Comparison of ENCODE assay signal across 8 cellular contexts in the genomic region with DNA sequence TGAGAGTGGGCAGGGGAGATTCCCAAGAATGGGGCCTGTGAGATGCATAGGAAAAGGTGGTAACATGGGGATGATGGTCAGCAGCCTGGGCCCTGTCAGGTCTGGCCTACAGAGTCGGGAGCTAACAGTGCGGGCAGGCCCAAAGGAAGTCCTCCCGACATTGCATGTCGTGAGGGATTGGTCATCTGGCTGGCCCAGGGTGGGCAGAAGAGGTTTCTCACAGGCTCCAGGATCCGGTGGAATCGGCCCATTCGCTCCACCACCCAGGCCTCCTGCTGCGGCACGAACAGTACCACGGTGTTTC. TPM values are rescaled to one million over a fixed set of nuclear protein-coding genes. Genes with fewer than 3 reads are reported as not detected.
A peak's percentile ranks its signal among the peaks of the same experiment; 100 is the strongest.
DNase-seq lines count a peak whose midpoint lies in the region; ATAC-seq and TF ChIP-seq lines count a peak whose summit lies in the region.

No MANE protein-coding gene starts in this region.

- DNase-seq in activated naive CD4-positive, alpha-beta T cell treated with anti-CD3 and anti-CD28 coated beads for 36 hours = peak; percentile 17
- no peak for DNase-seq in activated naive CD4-positive, alpha-beta T cell treated with Interleukin-2 at 50 U/mL for 16 hours
- peak; percentile 20 for DNase-seq in fibroblast of villous mesenchyme (ENCODE audit: low read depth)
- DNase-seq in prostate gland (ENCODE audit: low spot score) = no peak

- peak overlapping the region; percentile 92 for H3K4me3 ChIP-seq in fibroblast of villous mesenchyme (ENCODE audit: low read depth, low read length)
- H3K4me3 ChIP-seq in prostate gland = peak overlapping the region; percentile 49 to 54

- ATAC-seq in SK-N-SH treated with all-trans-retinoic acid at 6 μM for 48 hours (peak; percentile 55), HG03108 (IDR thresholded peaks at IDR 0.05; ENCODE audit: unreplicated experiment) (no peak), GM19023 (IDR thresholded peaks at IDR 0.05; ENCODE audit: unreplicated experiment) (no peak), HG03342 (IDR thresholded peaks at IDR 0.05; ENCODE audit: unreplicated experiment) (no peak)

- TF ChIP-seq POLR2A in prostate gland (IDR thresholded peaks at IDR 0.05) = no peak

- CTCF ChIA-PET in activated naive CD4-positive, alpha-beta T cell treated with anti-CD3 and anti-CD28 coated beads for 36 hours (lab: Charles Lee) = interaction anchor here (0.9 to 2.9 kb wide), 4 partner anchors 12 to 203 kb away, joined by 3 to 10 read pairs (median 4); partner anchors contain the start of gene ATOSB

- H3K4me1 Mint-ChIP-seq in activated naive CD4-positive, alpha-beta T cell treated with anti-CD3 and anti-CD28 coated beads for 36 hours (ENCODE audit: low read depth) = peaks cover 34% of the 10 kb centered on the region

- WGBS in prostate gland = 1% methylated on average over 10 of the region's 10 CpGs

- TF ChIP-seq CTCF in fibroblast of villous mesenchyme (IDR thresholded peaks at IDR 0.05; ENCODE audit: insufficient read depth, low read depth, low read length) = no peak
- TF ChIP-seq CTCF in prostate gland (IDR thresholded peaks at IDR 0.05) = no peak

- peak overlapping the region; percentile 76 to 79 for H3K27ac ChIP-seq in prostate gland

- no peaks in the 10 kb centered on the region for H3K27me3 Mint-ChIP-seq in activated naive CD4-positive, alpha-beta T cell treated with anti-CD3 and anti-CD28 coated beads for 36 hours (ENCODE audit: low read depth)

- no peaks in the 10 kb centered on the region for H3K27me3 ChIP-seq in prostate gland (replicated peaks; ENCODE audit: insufficient read depth)

- H3K4me3 Mint-ChIP-seq in activated naive CD4-positive, alpha-beta T cell treated with anti-CD3 and anti-CD28 coated beads for 36 hours = peak overlapping the region; percentile 99

- H3K36me3 ChIP-seq in prostate gland = peaks cover 13 to 20% of the 10 kb centered on the region in 2 donors

- H3K27ac Mint-ChIP-seq in activated naive CD4-positive, alpha-beta T cell treated with anti-CD3 and anti-CD28 coated beads for 36 hours = peak overlapping the region; percentile 93

- H3K9me3 Mint-ChIP-seq in activated naive CD4-positive, alpha-beta T cell treated with anti-CD3 and anti-CD28 coated beads for 36 hours = no peaks in the 10 kb centered on the region

- no peaks in the 10 kb centered on the region for H3K9me3 ChIP-seq in prostate gland

- H3K36me3 Mint-ChIP-seq in activated naive CD4-positive, alpha-beta T cell treated with anti-CD3 and anti-CD28 coated beads for 36 hours (ENCODE audit: low read depth) = peaks cover 18% of the 10 kb centered on the region

- intact Hi-C loops in activated naive CD4-positive, alpha-beta T cell treated with anti-CD3 and anti-CD28 coated beads for 36 hours (cut with micrococcal nuclease) = loop anchor here (2.0 to 5.0 kb wide), 2 partner anchors 14 to 1665 kb away; no protein-coding TSS in a partner anchor
- intact Hi-C loops in prostate gland (cut with DNase I) = no loop called here

- no peaks in the 10 kb centered on the region for H3K4me1 ChIP-seq in prostate gland (replicated peaks)

TF ChIP-seq in SK-N-SH treated with all-trans-retinoic acid at 6 μM for 48 hours, 23 proteins besides CTCF, POLR2A, EP300 and RAD21 (continues in another document):
- no peak for TF ChIP-seq BACH2 (CRISPR knock-in tag; IDR thresholded peaks at IDR 0.05; ENCODE audit: borderline replicate concordance)
- no peak for TF ChIP-seq ESRRG (CRISPR knock-in tag; IDR thresholded peaks at IDR 0.05)
- no peak for TF ChIP-seq ZFP3 (CRISPR knock-in tag; IDR thresholded peaks at IDR 0.05)
- TF ChIP-seq, protein P1, sequence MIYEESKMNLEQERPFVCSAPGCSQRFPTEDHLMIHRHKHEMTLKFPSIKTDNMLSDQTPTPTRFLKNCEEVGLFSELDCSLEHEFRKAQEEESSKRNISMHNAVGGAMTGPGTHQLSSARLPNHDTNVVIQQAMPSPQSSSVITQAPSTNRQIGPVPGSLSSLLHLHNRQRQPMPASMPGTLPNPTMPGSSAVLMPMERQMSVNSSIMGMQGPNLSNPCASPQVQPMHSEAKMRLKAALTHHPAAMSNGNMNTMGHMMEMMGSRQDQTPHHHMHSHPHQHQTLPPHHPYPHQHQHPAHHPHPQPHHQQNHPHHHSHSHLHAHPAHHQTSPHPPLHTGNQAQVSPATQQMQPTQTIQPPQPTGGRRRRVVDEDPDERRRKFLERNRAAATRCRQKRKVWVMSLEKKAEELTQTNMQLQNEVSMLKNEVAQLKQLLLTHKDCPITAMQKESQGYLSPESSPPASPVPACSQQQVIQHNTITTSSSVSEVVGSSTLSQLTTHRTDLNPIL (CRISPR knock-in tag; IDR thresholded peaks at IDR 0.05; ENCODE audit: low read depth) = no peak
- no peak for TF ChIP-seq TSHZ2 (CRISPR knock-in tag; IDR thresholded peaks at IDR 0.05)
- no peak for TF ChIP-seq ZNF565 (CRISPR knock-in tag; conservative IDR thresholded peaks at IDR 0.05; ENCODE audit: low read depth)
- no peak for TF ChIP-seq OSR1 (CRISPR knock-in tag; IDR thresholded peaks at IDR 0.05)
- no peak for TF ChIP-seq ZFP30 (CRISPR knock-in tag; IDR thresholded peaks at IDR 0.05)
- TF ChIP-seq SNAI2 (CRISPR knock-in tag; IDR thresholded peaks at IDR 0.05) = no peak
- TF ChIP-seq CSRNP3 (CRISPR knock-in tag; IDR thresholded peaks at IDR 0.05) = no peak
- TF ChIP-seq RARB (CRISPR knock-in tag; IDR thresholded peaks at IDR 0.05) = no peak
- TF ChIP-seq PPARA (CRISPR knock-in tag; IDR thresholded peaks at IDR 0.05; ENCODE audit: borderline replicate concordance) = no peak
- no peak for TF ChIP-seq ARNTL (CRISPR knock-in tag; IDR thresholded peaks at IDR 0.05; ENCODE audit: borderline replicate concordance, low read depth)
- no peak for TF ChIP-seq TCF4 (CRISPR knock-in tag; IDR thresholded peaks at IDR 0.05; ENCODE audit: borderline replicate concordance)

RNA-seq across cellular contexts. Expression of gene STOML2, which starts 0.5 kb away (rescaled TPM):
- total RNA-seq in activated naive CD4-positive, alpha-beta T cell treated with anti-CD3 and anti-CD28 coated beads for 36 hours = 100 to 1,000 TPM; 165 to 168 TPM
- total RNA-seq in fibroblast of villous mesenchyme (169 and 193 TPM in 2 replicates), prostate gland (100 to 1,000 TPM; 100 to 114 TPM)

RNA-seq across cellular contexts. Expression of gene PIGO, which starts 6.0 kb away (rescaled TPM):
- 10 to 100 TPM; 22.8 to 23.7 TPM for total RNA-seq in activated naive CD4-positive, alpha-beta T cell treated with anti-CD3 and anti-CD28 coated beads for 36 hours
- total RNA-seq in fibroblast of villous mesenchyme = 13.5 and 14.7 TPM in 2 replicates
- 10 to 100 TPM; 29.9 to 30.7 TPM for total RNA-seq in prostate gland

RNA-seq across cellular contexts. Expression of gene ATOSB, which starts 13.2 kb away (rescaled TPM):
- 1 to 10 TPM; 3.4 to 3.7 TPM for total RNA-seq in activated naive CD4-positive, alpha-beta T cell treated with anti-CD3 and anti-CD28 coated beads for 36 hours
- total RNA-seq in fibroblast of villous mesenchyme = 21.2 and 21.3 TPM in 2 replicates
- total RNA-seq in prostate gland = 10 to 100 TPM; 15.9 to 21.3 TPM

RNA-seq across cellular contexts. Expression of gene FANCG, which starts 22.7 kb away (rescaled TPM):
- 100 to 1,000 TPM; 109 to 118 TPM for total RNA-seq in activated naive CD4-positive, alpha-beta T cell treated with anti-CD3 and anti-CD28 coated beads for 36 hours
- 22.5 and 23.7 TPM in 2 replicates for total RNA-seq in fibroblast of villous mesenchyme
- total RNA-seq in prostate gland = 10 to 100 TPM; 12.9 to 16.8 TPM

RNA-seq across cellular contexts. Expression of gene VCP, which starts 30.0 kb away (rescaled TPM):
- total RNA-seq in activated naive CD4-positive, alpha-beta T cell treated with anti-CD3 and anti-CD28 coated beads for 36 hours = 100 to 1,000 TPM; 218 to 226 TPM
- total RNA-seq in fibroblast of villous mesenchyme = 351 and 386 TPM in 2 replicates
- total RNA-seq in prostate gland = 100 to 1,000 TPM; 161 to 180 TPM

Comparison
In these comparisons a context has a peak if more than half of its experiments do, and no peak if none do; other contexts are left out.
1. DNase-seq: peak in activated naive CD4-positive, alpha-beta T cell treated with anti-CD3 and anti-CD28 coated beads for 36 hours (single experiment) and fibroblast of villous mesenchyme (single experiment); none in activated naive CD4-positive, alpha-beta T cell treated with Interleukin-2 at 50 U/mL for 16 hours (single experiment) and prostate gland (single experiment).